8 cellular contexts compared by ENCODE assay signal in genomic region chrX:20139966-20140365, GRCh38. TPM values are rescaled to one million over a fixed set of nuclear protein-coding genes. Genes with fewer than 3 reads are reported as not detected.
A peak's percentile ranks its signal among the peaks of the same experiment; 100 is the strongest.
DNase-seq lines count a peak whose midpoint lies in the region; ATAC-seq and TF ChIP-seq lines count a peak whose summit lies in the region.

No MANE protein-coding gene starts in this region.

- intact Hi-C loops in CD4-positive, alpha-beta memory T cell (cut with micrococcal nuclease): loop anchor here (5.0 to 10.0 kb wide), 2 partner anchors 127 to 1715 kb away; partner anchors contain the start of genes CDKL5 and RPS6KA3
- intact Hi-C loops in dorsolateral prefrontal cortex (cut with DNase I): loop anchor here (10.0 kb wide), 2 partner anchors 145 to 305 kb away; partner anchors contain the start of gene BCLAF3 (in 1 of the 2)

- H3K4me1 ChIP-seq in CD4-positive, alpha-beta memory T cell (ENCODE audit: insufficient read depth, low read length): peaks cover 23% of the 10 kb centered on the region
- peaks cover 7% of the 10 kb centered on the region for H3K4me1 ChIP-seq in neural progenitor cell

- CTCF ChIA-PET in CD4-positive, alpha-beta memory T cell (lab: Charles Lee; ENCODE audit: partially characterized antibody): no interaction called here

- no peak for DNase-seq in CD4-positive, alpha-beta memory T cell
- no peak for DNase-seq in MG63
- DNase-seq in dorsolateral prefrontal cortex: no peak
- DNase-seq in neural progenitor cell (ENCODE audit: low spot score): no peak
- no peak for DNase-seq in activated effector memory CD4-positive, alpha-beta T cell treated with anti-CD3 and anti-CD28 coated beads, Interleukin-2, amount 50 U/mL, for 16 hours
- no peak for DNase-seq in glomerular visceral epithelial cell (ENCODE audit: extremely low spot score)

- peak overlapping the region; percentile 85 to 95 (median 92) for H3K4me3 Mint-ChIP-seq in CD4-positive, alpha-beta memory T cell
- H3K4me3 Mint-ChIP-seq in neural progenitor cell: peak overlapping the region; percentile 93

- POLR2A ChIA-PET in CD4-positive, alpha-beta memory T cell (lab: Charles Lee; ENCODE audit: partially characterized antibody): no interaction called here

- H3K4me2 ChIP-seq in neural progenitor cell: peak overlapping the region; percentile 82

- no peaks in the 10 kb centered on the region for H3K27me3 ChIP-seq in CD4-positive, alpha-beta memory T cell (ENCODE audit: insufficient read depth, low read length)
- H3K27me3 ChIP-seq in MG63 (no peaks in the 10 kb centered on the region), dorsolateral prefrontal cortex (peaks cover 0 to 8% (median 0%) of the 10 kb centered on the region in 45 donors), neural progenitor cell (no peaks in the 10 kb centered on the region)

- no peaks in the 10 kb centered on the region for H3K9me3 ChIP-seq in CD4-positive, alpha-beta memory T cell (ENCODE audit: control insufficient read depth in 1 of 2, low read length in 2 of 2)
- H3K9me3 ChIP-seq in MG63 (no peaks in the 10 kb centered on the region), neural progenitor cell (ENCODE audit: low read depth) (peaks cover 4% of the 10 kb centered on the region)

- H3K36me3 Mint-ChIP-seq in CD4-positive, alpha-beta memory T cell: peaks cover 14 to 34% of the 10 kb centered on the region in 2 donors
- peaks cover 14% of the 10 kb centered on the region for H3K36me3 Mint-ChIP-seq in neural progenitor cell

- peak overlapping the region in 1 of 2 donors; percentile 80 for H3K4me3 ChIP-seq in CD4-positive, alpha-beta memory T cell (ENCODE audit: low read length in 2 of 2)
- H3K4me3 ChIP-seq in MG63 (peak overlapping the region; percentile 88), dorsolateral prefrontal cortex (peak overlapping the region in 51 of 59 donors; percentile 63 to 95 (median 85)), neural progenitor cell (peak overlapping the region; percentile 91)

- H3K9ac ChIP-seq in neural progenitor cell: no peak overlapping the region

- ATAC-seq in GM18861 (IDR thresholded peaks at IDR 0.05; ENCODE audit: unreplicated experiment) (no peak), HG03469 (IDR thresholded peaks at IDR 0.05; ENCODE audit: unreplicated experiment) (no peak)

- H2AFZ ChIP-seq in neural progenitor cell (replicated peaks): no peak overlapping the region

- peaks cover 32% of the 10 kb centered on the region for H4K20me1 ChIP-seq in neural progenitor cell (ENCODE audit: low read depth)

- TF ChIP-seq CTCF in dorsolateral prefrontal cortex (IDR thresholded peaks at IDR 0.05 in 54 of 56, conservative IDR thresholded peaks at IDR 0.05 in 2 of 56; ENCODE audit: low read depth in 1 of 56, partially characterized antibody in 56 of 56): no peak
- no peak for TF ChIP-seq CTCF in neural progenitor cell (IDR thresholded peaks at IDR 0.05)

- peaks cover 56% of the 10 kb centered on the region for H3K79me2 ChIP-seq in neural progenitor cell (ENCODE audit: low read depth)

- peak overlapping the region; percentile 84 for H3K27ac ChIP-seq in CD4-positive, alpha-beta memory T cell (ENCODE audit: low read depth, low read length)
- H3K27ac ChIP-seq in dorsolateral prefrontal cortex: no peak overlapping the region
- H3K27ac ChIP-seq in neural progenitor cell: no peak overlapping the region

- peak overlapping the region in 5 of 7 donors; percentile 84 to 96 (median 93) for H3K27ac Mint-ChIP-seq in CD4-positive, alpha-beta memory T cell
- H3K27ac Mint-ChIP-seq in neural progenitor cell: no peak overlapping the region

- peaks cover 3% of the 10 kb centered on the region for H3K36me3 ChIP-seq in CD4-positive, alpha-beta memory T cell (ENCODE audit: insufficient read depth, low read length)
- H3K36me3 ChIP-seq in MG63: peaks cover 47% of the 10 kb centered on the region
- H3K36me3 ChIP-seq in neural progenitor cell: peaks cover 10% of the 10 kb centered on the region

- H3K27me3 Mint-ChIP-seq in CD4-positive, alpha-beta memory T cell: no peaks in the 10 kb centered on the region
- H3K27me3 Mint-ChIP-seq in neural progenitor cell (ENCODE audit: insufficient read depth, low read depth): peaks cover 2% of the 10 kb centered on the region

- H3F3A ChIP-seq in neural progenitor cell (ENCODE audit: low read depth): no peaks in the 10 kb centered on the region

- H3K9me3 Mint-ChIP-seq in CD4-positive, alpha-beta memory T cell: no peaks in the 10 kb centered on the region
- no peaks in the 10 kb centered on the region for H3K9me3 Mint-ChIP-seq in neural progenitor cell

- peaks cover 21 to 49% (median 40%) of the 10 kb centered on the region in 4 donors for H3K4me1 Mint-ChIP-seq in CD4-positive, alpha-beta memory T cell
- H3K4me1 Mint-ChIP-seq in neural progenitor cell: peaks cover 9% of the 10 kb centered on the region

RNA-seq across cellular contexts. Expression of gene EIF1AX, which starts 1.7 kb away (rescaled TPM):
- 10 to 100 TPM; 61.1 to 62.4 TPM for total RNA-seq in CD4-positive, alpha-beta memory T cell
- 100 to 1,000 TPM in 1 of 2 donors, 10 to 100 TPM in 1; 84.9 to 122 TPM for polyA plus RNA-seq in CD4-positive, alpha-beta memory T cell
- 94.2 and 119 TPM in 2 replicates for total RNA-seq in MG63 (2014; rRNA removed; shearing (Covaris generic); ENCODE audit: low replicate concordance)
- 100 to 1,000 TPM in 24 of 120 experiments, 10 to 100 TPM in 96; 35.6 to 115 (median 87.7) TPM for total RNA-seq in dorsolateral prefrontal cortex
- total RNA-seq in neural progenitor cell (ENCODE audit: low replicate concordance): 77.6 and 123 TPM in 2 replicates

RNA-seq across cellular contexts. Expression of gene MAP7D2, which starts 23.3 kb away (rescaled TPM):
- total RNA-seq in CD4-positive, alpha-beta memory T cell: under 1 TPM in 1 of 2 experiments, not detected in 1; 0.17 TPM
- polyA plus RNA-seq in CD4-positive, alpha-beta memory T cell: under 1 TPM in 1 of 2 donors, not detected in 1; 0.14 TPM
- 0.07 and 0.25 TPM in 2 replicates for total RNA-seq in MG63 (2014; rRNA removed; shearing (Covaris generic); ENCODE audit: low replicate concordance)
- 10 to 100 TPM; 15.7 to 85.7 (median 57.2) TPM for total RNA-seq in dorsolateral prefrontal cortex
- total RNA-seq in neural progenitor cell (ENCODE audit: low replicate concordance): 2.0 and 2.6 TPM in 2 replicates
